2 cellular contexts compared by ENCODE assay signal in genomic region chr2:182982934-182983333, GRCh38.
TF ChIP-seq lines count a peak whose summit lies in the region.

No MANE protein-coding gene starts in this region.

TF ChIP-seq in IMR-90, 13 proteins besides CTCF, POLR2A, EP300 and RAD21:
- TF ChIP-seq RFX5 (IDR thresholded peaks at IDR 0.05; ENCODE audit: low read depth, low read length) (no peak), SMC3 (IDR thresholded peaks at IDR 0.05; ENCODE audit: low read depth, low read length) (no peak), CHD1 (IDR thresholded peaks at IDR 0.05; ENCODE audit: low read depth, low read length) (no peak), ELK1 (IDR thresholded peaks at IDR 0.05; ENCODE audit: borderline replicate concordance, low read depth, low read length) (no peak), MXI1 (IDR thresholded peaks at IDR 0.05; ENCODE audit: borderline replicate concordance, low read depth, low read length) (no peak), MAFK (IDR thresholded peaks at IDR 0.05; ENCODE audit: low read depth, low read length) (peak; percentile 95), NFE2L2 (IDR thresholded peaks at IDR 0.05; ENCODE audit: low read depth, low read length) (no peak)

TF ChIP-seq in K562, 482 proteins besides CTCF, POLR2A, EP300 and RAD21:
- TF ChIP-seq MAFG (tag; conservative IDR thresholded peaks at IDR 0.05), result peak; percentile 92
- no peak for TF ChIP-seq RBM14 (IDR thresholded peaks at IDR 0.05; ENCODE audit: borderline replicate concordance, insufficient read depth, low read depth, low read length)
- peak; percentile 94 for TF ChIP-seq MAFF (IDR thresholded peaks at IDR 0.05; ENCODE audit: low read length)
- TF ChIP-seq ZNF778 (CRISPR knock-in tag; IDR thresholded peaks at IDR 0.05), result no peak
- TF ChIP-seq MNT (conservative IDR thresholded peaks at IDR 0.05), result no peak
- TF ChIP-seq ZBTB34 (CRISPR knock-in tag; IDR thresholded peaks at IDR 0.05), result no peak
- peak; percentile 91 for TF ChIP-seq C11orf30 (IDR thresholded peaks at IDR 0.05; ENCODE audit: low read depth)
- TF ChIP-seq ZNF224 (CRISPR knock-in tag; IDR thresholded peaks at IDR 0.05), result no peak
- no peak for TF ChIP-seq ZNF740 (CRISPR knock-in tag; IDR thresholded peaks at IDR 0.05)
- TF ChIP-seq ZNF740 (tag; IDR thresholded peaks at IDR 0.05), result no peak
- no peak for TF ChIP-seq SIN3B (IDR thresholded peaks at IDR 0.05; ENCODE audit: low read depth)
- TF ChIP-seq TBL1XR1 (IDR thresholded peaks at IDR 0.05; ENCODE audit: low read length in 2 of 2), result no peak
- peak; percentile 96 for TF ChIP-seq ZNF316 (IDR thresholded peaks at IDR 0.05)
- TF ChIP-seq MAFK (IDR thresholded peaks at IDR 0.05; ENCODE audit: low read length), result peak; percentile 94
- no peak for TF ChIP-seq ZFX (CRISPR knock-in tag; IDR thresholded peaks at IDR 0.05)
- no peak for TF ChIP-seq ERF (CRISPR knock-in tag; IDR thresholded peaks at IDR 0.05)
- no peak for TF ChIP-seq ATF4 (CRISPR knock-in tag; IDR thresholded peaks at IDR 0.05)
- TF ChIP-seq HOMEZ (CRISPR knock-in tag; IDR thresholded peaks at IDR 0.05), result no peak
- TF ChIP-seq ZBTB49 (CRISPR knock-in tag; IDR thresholded peaks at IDR 0.05; ENCODE audit: borderline replicate concordance), result no peak
